ENCODE assay signal across 8 cellular contexts in the genomic region with DNA sequence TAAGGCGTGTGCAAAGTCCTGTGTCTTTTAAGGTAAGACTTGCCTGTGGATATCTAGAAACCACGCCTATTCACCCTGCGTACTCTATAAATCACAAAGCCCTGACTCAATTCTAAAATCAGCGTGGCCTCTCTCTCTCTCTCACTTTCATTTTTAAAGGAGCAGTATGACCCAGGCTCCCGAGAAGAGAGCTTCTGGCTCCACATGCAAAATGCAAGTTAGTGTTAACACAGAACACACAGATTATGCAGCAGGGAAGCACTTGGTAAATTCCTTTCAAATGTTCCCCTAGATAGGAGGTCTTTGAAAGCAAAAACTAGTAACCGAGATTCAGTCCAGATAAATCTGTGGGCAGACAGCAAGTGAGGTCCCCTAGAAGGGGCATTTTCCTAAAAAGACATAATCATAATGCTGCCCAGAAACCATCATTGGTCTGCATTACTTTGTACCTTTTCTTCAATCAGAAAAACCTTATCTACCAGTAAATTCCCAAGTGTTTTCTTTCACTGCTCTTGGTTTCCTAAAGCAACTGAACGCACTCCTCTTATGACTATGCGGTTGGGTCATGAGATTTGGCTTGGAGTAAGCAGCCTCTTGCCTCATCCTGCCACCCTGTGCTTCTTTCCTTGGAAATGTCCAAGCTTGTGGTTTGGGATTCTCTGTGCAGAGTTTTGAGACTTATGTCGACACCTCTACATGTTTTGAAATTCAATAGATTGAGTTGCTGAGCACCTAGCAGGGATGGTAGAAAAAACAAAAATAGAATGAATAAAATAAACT. TPM values are rescaled to one million over a fixed set of nuclear protein-coding genes. Genes with fewer than 3 reads are reported as not detected.
A peak's percentile ranks its signal among the peaks of the same experiment; 100 is the strongest.
DNase-seq lines count a peak whose midpoint lies in the region; ATAC-seq and TF ChIP-seq lines count a peak whose summit lies in the region.

No MANE protein-coding gene starts in this region.

- intact Hi-C loops in activated CD8-positive, alpha-beta T cell treated with anti-CD3 and anti-CD28 coated beads for 36 hours (cut with micrococcal nuclease) = loop anchor here (10.0 kb wide), 1 partner anchor 77 kb away; no protein-coding TSS in a partner anchor
- intact Hi-C loops in psoas muscle (cut with DNase I) = no loop called here

- WGBS in psoas muscle, 3 donors = 7 to 12% (median 9%) methylated on average over 9 of the region's 9 CpGs

- peak; percentile 100 for ATAC-seq in GM19455 (IDR thresholded peaks at IDR 0.05; ENCODE audit: unreplicated experiment)
- ATAC-seq in HG03442 (IDR thresholded peaks at IDR 0.05; ENCODE audit: unreplicated experiment) = peak; percentile 98
- ATAC-seq in activated CD8-positive, alpha-beta T cell treated with anti-CD3 and anti-CD28 coated beads for 36 hours = peak; percentile 97
- peak; percentile 97 to 98 (median 97) for ATAC-seq in psoas muscle

- H3K9me3 ChIP-seq in psoas muscle = no peaks in the 10 kb centered on the region

- TF ChIP-seq CTCF in activated CD8-positive, alpha-beta T cell treated with anti-CD3 and anti-CD28 coated beads for 36 hours (IDR thresholded peaks at IDR 0.05) = no peak
- no peak for TF ChIP-seq CTCF in psoas muscle (IDR thresholded peaks at IDR 0.05)

- peak overlapping the region; percentile 69 for H3K4me3 ChIP-seq in psoas muscle

- no peaks in the 10 kb centered on the region for H3K36me3 Mint-ChIP-seq in activated CD8-positive, alpha-beta T cell treated with anti-CD3 and anti-CD28 coated beads for 36 hours (ENCODE audit: low read depth)

- peaks cover 20% of the 10 kb centered on the region for H3K4me1 ChIP-seq in psoas muscle

- H3K27ac ChIP-seq in psoas muscle = peak overlapping the region; percentile 99

- H3K4me1 Mint-ChIP-seq in activated CD8-positive, alpha-beta T cell treated with anti-CD3 and anti-CD28 coated beads for 36 hours (ENCODE audit: low read depth) = peaks cover 20% of the 10 kb centered on the region

- in situ Hi-C loops in Caki2 (cut with HindIII; ENCODE audit: low pct_unique_long_range_greater_than_20kb, low sequenced_read_pairs) = no loop called here

- no peaks in the 10 kb centered on the region for H3K27me3 ChIP-seq in psoas muscle (ENCODE audit: insufficient read depth in 3 of 3, low read length in 2 of 3)

- CTCF ChIA-PET in activated CD8-positive, alpha-beta T cell treated with anti-CD3 and anti-CD28 coated beads for 36 hours (lab: Charles Lee) = no interaction called here

- no peaks in the 10 kb centered on the region for H3K9me3 Mint-ChIP-seq in activated CD8-positive, alpha-beta T cell treated with anti-CD3 and anti-CD28 coated beads for 36 hours

- DNase-seq in Caki2 (ENCODE audit: low read depth) (peak; percentile 84), glomerular visceral epithelial cell (ENCODE audit: extremely low spot score) (peak; percentile 84), psoas muscle (peak; percentile 61 to 67), NCI-H1436 (lab: John Stamatoyannopoulos, UW) (no peak), NCI-H2196 treated with DMSO at 0.1 percent for 48 hours (lab: John Stamatoyannopoulos, UW; ENCODE audit: unreplicated experiment) (no peak)
- peak; percentile 60 for DNase-seq in activated CD8-positive, alpha-beta T cell treated with anti-CD3 and anti-CD28 coated beads for 36 hours

- POLR2A ChIA-PET in activated CD8-positive, alpha-beta T cell treated with anti-CD3 and anti-CD28 coated beads for 36 hours (lab: Charles Lee) = no interaction called here

- no peak overlapping the region for H3K4me3 Mint-ChIP-seq in activated CD8-positive, alpha-beta T cell treated with anti-CD3 and anti-CD28 coated beads for 36 hours

- H3K27ac Mint-ChIP-seq in activated CD8-positive, alpha-beta T cell treated with anti-CD3 and anti-CD28 coated beads for 36 hours = no peak overlapping the region

- H3K27me3 Mint-ChIP-seq in activated CD8-positive, alpha-beta T cell treated with anti-CD3 and anti-CD28 coated beads for 36 hours = peaks cover 4% of the 10 kb centered on the region

- no peaks in the 10 kb centered on the region for H3K36me3 ChIP-seq in psoas muscle (ENCODE audit: insufficient read depth in 1 of 2, low read depth in 1 of 2)

RNA-seq across cellular contexts. Expression of a gene that starts 31.7 kb away (rescaled TPM):
- total RNA-seq in Caki2 (2014; rRNA removed; shearing (Covaris generic); ENCODE audit: low replicate concordance) = 2.4 and 3.6 TPM in 2 replicates
- not detected for total RNA-seq in activated CD8-positive, alpha-beta T cell treated with anti-CD3 and anti-CD28 coated beads for 36 hours
- 10 to 100 TPM in 2 of 4 donors, 1 to 10 TPM in 2; 7.9 to 17.7 (median 9.9) TPM for total RNA-seq in psoas muscle
- polyA plus RNA-seq in psoas muscle = 1 to 10 TPM in 2 of 3 donors, under 1 TPM in 1; 0.33 to 6.7 (median 2.1) TPM

Comparison
In these comparisons a context has a peak if more than half of its experiments do, and no peak if none do; other contexts are left out.
1. DNase-seq: peak in Caki2 (single experiment), activated CD8-positive, alpha-beta T cell treated with anti-CD3 and anti-CD28 coated beads for 36 hours (single experiment), glomerular visceral epithelial cell (single experiment) and psoas muscle (2 of 2); none in NCI-H1436 (single experiment) and NCI-H2196 treated with DMSO at 0.1 percent for 48 hours (single experiment).
2. Peak in every context shown above with its lines, with median percentiles within 50 percentile points of each other: ATAC-seq.